ENCODE assay signal across 21 cellular contexts in the genomic region with DNA sequence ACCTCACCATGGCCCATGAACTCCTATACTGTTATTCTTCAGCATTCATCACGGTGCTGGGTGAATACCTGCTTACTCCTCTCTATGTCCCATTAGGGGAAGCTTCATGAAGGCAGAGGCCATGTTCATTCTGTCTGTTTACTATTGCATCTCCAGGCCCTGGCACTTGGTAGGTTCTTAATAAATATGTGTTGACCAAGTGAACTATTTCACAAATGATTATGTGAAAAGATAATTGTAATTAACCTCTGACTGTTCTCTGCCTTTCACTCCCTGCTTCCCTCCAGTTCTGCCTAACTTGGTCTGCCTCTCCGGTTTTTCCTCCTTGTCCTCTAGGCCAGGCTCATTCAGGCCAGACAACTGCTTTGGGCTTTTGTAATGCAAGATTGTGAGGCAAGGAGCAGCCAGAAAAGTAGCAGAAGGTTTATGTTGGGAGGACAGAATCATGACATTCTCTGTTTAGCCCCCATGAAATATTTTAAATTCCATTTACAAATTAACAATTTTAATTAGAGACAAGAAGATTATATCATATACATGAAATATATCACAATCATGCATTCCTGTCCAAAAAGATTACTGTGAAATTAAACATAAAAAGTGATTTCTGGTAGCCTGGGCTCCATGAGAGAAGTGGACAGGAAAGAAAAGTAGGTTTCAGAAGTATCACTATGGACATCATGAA.
"Had no signal": no experiment of that assay in that cellular context is flagged by ENCODE, and none has a peak within 500 bp of the region (broad histone marks: within the 10 kb centered on the region; RNA-seq: fewer than 3 reads in every experiment).

No MANE protein-coding gene starts in this region.

- H3K4me3 Mint-ChIP-seq: activated CD4-positive, alpha-beta memory T cell treated with anti-CD3 and anti-CD28 coated beads, Interleukin-2, amount 10 ng/mL, durations not matched to agents 7 days and 5 days; activated CD4-positive, alpha-beta T cell treated with anti-CD3 and anti-CD28 coated beads for 36 hours; activated naive CD4-positive, alpha-beta T cell treated with anti-CD3 and anti-CD28 coated beads, Interleukin-2, amount 50 U/mL, for 24 hours; nephron; stimulated activated naive CD8-positive, alpha-beta T cell treated with anti-CD3 and anti-CD28 coated beads, Interleukin-15, Interleukin-2, amounts not matched to agents 100 ng/mL and 50 ng/mL, for 24 hours had no signal

- H3K27me3 ChIP-seq: body of pancreas, suprapubic skin had no signal

- H3K9me3 ChIP-seq: body of pancreas, gastroesophageal sphincter, heart right ventricle, left lung, suprapubic skin had no signal

- DNase-seq: activated CD4-positive, alpha-beta memory T cell treated with anti-CD3 and anti-CD28 coated beads, Interleukin-2, amount 10 ng/mL, durations not matched to agents 7 days and 5 days; activated CD4-positive, alpha-beta T cell treated with anti-CD3 and anti-CD28 coated beads for 36 hours; activated effector memory CD4-positive, alpha-beta T cell treated with anti-CD3 and anti-CD28 coated beads, Interleukin-2, amount 50 U/mL, for 16 hours; activated T-cell treated with anti-CD3 and anti-CD28 coated beads, Interleukin-2, amount 50 U/mL, for 48 hours; body of pancreas; central memory CD4-positive, alpha-beta T cell; effector CD4-positive, alpha-beta T cell; heart right ventricle; kidney; left lung; nucleus accumbens; right cardiac atrium; trophoblast cell had no signal

- H3K9me3 Mint-ChIP-seq: activated CD4-positive, alpha-beta memory T cell treated with anti-CD3 and anti-CD28 coated beads, Interleukin-2, amount 10 ng/mL, durations not matched to agents 7 days and 5 days; activated naive CD4-positive, alpha-beta T cell treated with anti-CD3 and anti-CD28 coated beads, Interleukin-2, amount 50 U/mL, for 24 hours; nephron; stimulated activated naive CD8-positive, alpha-beta T cell treated with anti-CD3 and anti-CD28 coated beads, Interleukin-15, Interleukin-2, amounts not matched to agents 100 ng/mL and 50 ng/mL, for 24 hours had no signal

- ATAC-seq: activated CD4-positive, alpha-beta T cell treated with anti-CD3 and anti-CD28 coated beads for 36 hours; body of pancreas; gastroesophageal sphincter; heart right ventricle; left lung; right cardiac atrium had no signal

- H3K36me3 Mint-ChIP-seq: activated naive CD4-positive, alpha-beta T cell treated with anti-CD3 and anti-CD28 coated beads, Interleukin-2, amount 50 U/mL, for 24 hours had no signal

- H3K4me3 ChIP-seq: body of pancreas, coronary artery, gastroesophageal sphincter, heart right ventricle, left lung, skin epidermis, suprapubic skin had no signal

- H3K27ac ChIP-seq: body of pancreas, coronary artery, gastroesophageal sphincter, heart right ventricle, left lung, suprapubic skin had no signal

- H3K27ac Mint-ChIP-seq: activated CD4-positive, alpha-beta memory T cell treated with anti-CD3 and anti-CD28 coated beads, Interleukin-2, amount 10 ng/mL, durations not matched to agents 7 days and 5 days; activated CD4-positive, alpha-beta T cell treated with anti-CD3 and anti-CD28 coated beads for 36 hours; activated naive CD4-positive, alpha-beta T cell treated with anti-CD3 and anti-CD28 coated beads, Interleukin-2, amount 50 U/mL, for 24 hours; nephron; progenitor cell of endocrine pancreas; stimulated activated naive CD8-positive, alpha-beta T cell treated with anti-CD3 and anti-CD28 coated beads, Interleukin-15, Interleukin-2, amounts not matched to agents 100 ng/mL and 50 ng/mL, for 24 hours had no signal

- H3K36me3 ChIP-seq: gastroesophageal sphincter, heart right ventricle, left lung, suprapubic skin had no signal

- H3K4me1 Mint-ChIP-seq: activated CD4-positive, alpha-beta memory T cell treated with anti-CD3 and anti-CD28 coated beads, Interleukin-2, amount 10 ng/mL, durations not matched to agents 7 days and 5 days had no signal
